32 cellular contexts compared by ENCODE assay signal in genomic region chr15:25366058-25366457, GRCh38.
DNase-seq lines count a peak whose midpoint lies in the region; ATAC-seq, FAIRE-seq and TF ChIP-seq lines count a peak whose summit lies in the region.
"Had no signal": no experiment of that assay in that cellular context is flagged by ENCODE, and none has a peak within 500 bp of the region (broad histone marks: within the 10 kb centered on the region; RNA-seq: fewer than 3 reads in every experiment).

No MANE protein-coding gene starts in this region.

- BruUV-seq in PC-3 (replicated peaks; lab: Mats Ljungman, UMichigan) (no TSS peak), K562 (replicated peaks; lab: Mats Ljungman, UMichigan) (no TSS peak)

- no peak for TF ChIP-seq CTCF in PC-3 (conservative IDR thresholded peaks at IDR 0.05; ENCODE audit: low read depth, low read length)
- no peak for TF ChIP-seq CTCF in K562 (IDR thresholded peaks at IDR 0.05 in 2 of 3, conservative IDR thresholded peaks at IDR 0.05 in 1 of 3; ENCODE audit: insufficient read depth in 2 of 3, low read depth in 1 of 3, low read length in 3 of 3)

- H3K36me3 Mint-ChIP-seq in activated T-cell treated with anti-CD3 and anti-CD28 coated beads, Interleukin-2, amount 50 U/mL, for 72 hours (ENCODE audit: insufficient read depth in 2 of 2): peaks cover 2 to 28% of the 10 kb centered on the region in 2 donors

- FAIRE-seq in K562 (lab: Jason Lieb, UNC): peak; percentile 58
- FAIRE-seq: endometrium, H54, RCC 7860, urothelium cell line had no signal

- intact Hi-C loops in PC-3 (cut with micrococcal nuclease): loop anchor here (1.0 to 5.0 kb wide), 2 partner anchors 41 to 70 kb away; no protein-coding TSS in a partner anchor
- intact Hi-C loops in K562 (cut with micrococcal nuclease): no loop called here

- H3K79me2 ChIP-seq in PC-3 (ENCODE audit: low read length): peaks cover 69% of the 10 kb centered on the region
- peaks cover 71% of the 10 kb centered on the region for H3K79me2 ChIP-seq in K562 (ENCODE audit: control insufficient read depth, insufficient read depth, low read length)

- no peak for TF ChIP-seq POLR2A in K562 (conservative IDR thresholded peaks at IDR 0.05)

- H3K27me3 Mint-ChIP-seq in activated T-cell treated with anti-CD3 and anti-CD28 coated beads, Interleukin-2, amount 50 U/mL, for 72 hours (ENCODE audit: low read depth): no peaks in the 10 kb centered on the region
- no peaks in the 10 kb centered on the region for H3K27me3 Mint-ChIP-seq in stimulated activated naive CD8-positive, alpha-beta T cell treated with anti-CD3 and anti-CD28 coated beads, Interleukin-15, amount 100 ng/mL, for 72 hours
- H3K27me3 Mint-ChIP-seq: activated CD4-positive, alpha-beta T cell treated with anti-CD3 and anti-CD28 coated beads, Interleukin-2, amount 10 ng/mL, durations not matched to agents 24 days and 14 days had no signal

- peaks cover 16% of the 10 kb centered on the region; the same call in 1 of the 2 replicates for H3K36me3 ChIP-seq in PC-3 (ENCODE audit: low read depth, low read length)
- H3K36me3 ChIP-seq in K562 (ENCODE audit: control insufficient read depth, insufficient read depth, low read length): peaks cover 45% of the 10 kb centered on the region

- H3K9me1 ChIP-seq in K562 (ENCODE audit: control insufficient read depth, insufficient read depth, low read length): no peaks in the 10 kb centered on the region

- H3K9me3 ChIP-seq in PC-3 (ENCODE audit: low read length) (no peaks in the 10 kb centered on the region), K562 (replicated peaks; ENCODE audit: control insufficient read depth, insufficient read depth, low read depth, low read length) (no peaks in the 10 kb centered on the region)
- H3K9me3 ChIP-seq: adrenal gland, BE2C, esophagus muscularis mucosa, heart left ventricle, stomach had no signal

- H3K27me3 ChIP-seq in PC-3 (ENCODE audit: low read length) (no peaks in the 10 kb centered on the region), K562 (ENCODE audit: control insufficient read depth in 2 of 2, insufficient read depth in 2 of 2, low read length in 2 of 2) (no peaks in the 10 kb centered on the region)
- H3K27me3 ChIP-seq: adrenal gland, BE2C, esophagus muscularis mucosa, heart left ventricle, stomach had no signal

- H3K4me1 Mint-ChIP-seq in activated T-cell treated with anti-CD3 and anti-CD28 coated beads, Interleukin-2, amount 50 U/mL, for 72 hours (ENCODE audit: low read depth): peaks cover 16% of the 10 kb centered on the region
- H3K4me1 Mint-ChIP-seq in stimulated activated naive CD8-positive, alpha-beta T cell treated with anti-CD3 and anti-CD28 coated beads, Interleukin-15, amount 100 ng/mL, for 72 hours: peaks cover 10% of the 10 kb centered on the region

- peak; percentile 42 to 50 for ATAC-seq in activated T-cell treated with anti-CD3 and anti-CD28 coated beads, Interleukin-2, amount 50 U/mL, for 72 hours (replicated peaks in 1 of 2)
- ATAC-seq in PC-3: peak; percentile 93
- no peak for ATAC-seq in K562
- ATAC-seq in stimulated activated naive CD8-positive, alpha-beta T cell treated with anti-CD3 and anti-CD28 coated beads, Interleukin-15, amount 100 ng/mL, for 72 hours: peak; percentile 65
- no peak for ATAC-seq in HG02642 (IDR thresholded peaks at IDR 0.05; ENCODE audit: poor library complexity, unreplicated experiment)
- ATAC-seq: heart left ventricle, right cardiac atrium had no signal

- H3K27ac ChIP-seq in PC-3 (ENCODE audit: low read length) (peak overlapping the region; percentile 47), K562 (ENCODE audit: extremely low read depth, low read depth, low read length) (no peak overlapping the region; the same call in 2 of the 3 replicates)
- H3K27ac ChIP-seq: adrenal gland, esophagus muscularis mucosa, stomach had no signal

- no peaks in the 10 kb centered on the region for H3K9me2 ChIP-seq in PC-3 (replicated peaks; ENCODE audit: low read length)

- H4K20me1 ChIP-seq in PC-3 (ENCODE audit: low read length): peaks cover 15% of the 10 kb centered on the region
- no peaks in the 10 kb centered on the region; the same call in 1 of the 2 replicates for H4K20me1 ChIP-seq in K562 (replicated peaks; ENCODE audit: control insufficient read depth, insufficient read depth, low read length)

- DNase-seq in activated T-cell treated with anti-CD3 and anti-CD28 coated beads, Interleukin-2, amount 50 U/mL, for 72 hours: no peak
- DNase-seq in activated T-cell treated with anti-CD3 and anti-CD28 coated beads, Interleukin-2, amount 50 U/mL, for 48 hours: no peak
- DNase-seq in PC-3: peak; percentile 50
- no peak for DNase-seq in K562 (ENCODE audit: extremely low read depth in 1 of 4, low spot score in 3 of 4)
- DNase-seq in stimulated activated naive CD8-positive, alpha-beta T cell treated with anti-CD3 and anti-CD28 coated beads, Interleukin-15, amount 100 ng/mL, for 72 hours: no peak
- no peak for DNase-seq in stimulated activated CD4-positive, alpha-beta T cell treated with anti-CD3 and anti-CD28 coated beads, Interleukin-1b, Interleukin-23, amount 100 ng/mL, for 48 hours
- DNase-seq: ACHN; activated CD4-positive, alpha-beta T cell treated with anti-CD3 and anti-CD28 coated beads, Interleukin-2, amount 10 ng/mL, durations not matched to agents 24 days and 14 days; activated effector memory CD4-positive, alpha-beta T cell treated with Interleukin-2 at 50 U/mL for 16 hours; adrenal gland; BE2C; cerebellar nuclear complex; dermis blood vessel endothelial cell; DMS 273 treated with DMSO at 0.1 percent for 48 hours; foreskin fibroblast; heart left ventricle; Kasumi-1; MV-4-11; NCI-H1436 treated with DMSO at 0.1 percent for 48 hours; NCI-H345; NCI-H69; right cardiac atrium; SIG-M5; stomach; T-helper 9 cell had no signal

- peaks cover 2% of the 10 kb centered on the region in 2 donors for H3K9me3 Mint-ChIP-seq in activated T-cell treated with anti-CD3 and anti-CD28 coated beads, Interleukin-2, amount 50 U/mL, for 72 hours
- H3K9me3 Mint-ChIP-seq in stimulated activated naive CD8-positive, alpha-beta T cell treated with anti-CD3 and anti-CD28 coated beads, Interleukin-15, amount 100 ng/mL, for 72 hours: peaks cover 0 to 6% of the 10 kb centered on the region in 2 donors

- peak overlapping the region in 1 of 2 donors; percentile 21 for H3K4me3 Mint-ChIP-seq in activated T-cell treated with anti-CD3 and anti-CD28 coated beads, Interleukin-2, amount 50 U/mL, for 72 hours
- no peak overlapping the region for H3K4me3 Mint-ChIP-seq in stimulated activated naive CD8-positive, alpha-beta T cell treated with anti-CD3 and anti-CD28 coated beads, Interleukin-15, amount 100 ng/mL, for 72 hours

- no peak overlapping the region for H2AFZ ChIP-seq in PC-3 (ENCODE audit: low read length)
- no peak overlapping the region for H2AFZ ChIP-seq in K562 (ENCODE audit: low read depth, low read length)

- TF ChIP-seq EP300 in K562 (IDR thresholded peaks at IDR 0.05; ENCODE audit: low read length): no peak

- no peak for TF ChIP-seq RAD21 in K562 (CRISPR knock-in tag; conservative IDR thresholded peaks at IDR 0.05 in 1 of 2, IDR thresholded peaks at IDR 0.05 in 1 of 2)

- H3K4me3 ChIP-seq in PC-3 (ENCODE audit: low read length) (no peak overlapping the region), K562 (no peak overlapping the region)
- H3K4me3 ChIP-seq: adrenal gland, esophagus muscularis mucosa, heart left ventricle, smooth muscle cell, stomach had no signal

- POLR2A ChIA-PET in PC-3 (lab: Charles Lee; ENCODE audit: unreplicated experiment) (no interaction called here), K562 (lab: Yijun Ruan, JAX) (no interaction called here)

- WGBS in K562 (ENCODE audit: insufficient coverage, low coverage, missing lambda C conversion rate): 88% methylated on average over 1 of the region's 1 CpG

- CTCF ChIA-PET in PC-3 (lab: Charles Lee): no interaction called here
- CTCF ChIA-PET in K562 (lab: Yijun Ruan, JAX; ENCODE audit: low intra/inter-chr PET ratio): no interaction called here

- H3K27ac Mint-ChIP-seq in activated T-cell treated with anti-CD3 and anti-CD28 coated beads, Interleukin-2, amount 50 U/mL, for 72 hours: peak overlapping the region; percentile 63
- H3K27ac Mint-ChIP-seq in stimulated activated naive CD8-positive, alpha-beta T cell treated with anti-CD3 and anti-CD28 coated beads, Interleukin-15, amount 100 ng/mL, for 72 hours: no peak overlapping the region

- in situ Hi-C loops in K562 (cut with MboI): no loop called here

- H3K4me2 ChIP-seq in PC-3 (ENCODE audit: low read length) (peak overlapping the region; percentile 25), K562 (ENCODE audit: insufficient read depth, low read length) (no peak overlapping the region)
- H3K4me2 ChIP-seq: smooth muscle cell had no signal

- H3K4me1 ChIP-seq in PC-3 (ENCODE audit: insufficient read depth, low read length) (peaks cover 12% of the 10 kb centered on the region), K562 (replicated peaks in 1 of 2; ENCODE audit: control insufficient read depth in 2 of 2, insufficient read depth in 2 of 2, low read length in 2 of 2) (no peaks in the 10 kb centered on the region; a peak in 1 of 5 replicates)
- H3K4me1 ChIP-seq: BE2C had no signal

- H3F3A ChIP-seq in PC-3 (ENCODE audit: low read length, unreplicated experiment): peaks cover 5% of the 10 kb centered on the region

- H3K9ac ChIP-seq in PC-3 (ENCODE audit: low read length) (no peak overlapping the region), K562 (ENCODE audit: insufficient read depth in 1 of 2, low read depth in 2 of 2, low read length in 2 of 2) (no peak overlapping the region)

TF ChIP-seq in K562, 482 proteins besides CTCF, POLR2A, EP300 and RAD21:
- TF ChIP-seq GATAD2B (IDR thresholded peaks at IDR 0.05; ENCODE audit: borderline replicate concordance) (no peak), IRF1 (CRISPR knock-in tag; IDR thresholded peaks at IDR 0.05; ENCODE audit: borderline replicate concordance) (no peak), CBFA2T3 (IDR thresholded peaks at IDR 0.05) (no peak), CEBPG (CRISPR knock-in tag; IDR thresholded peaks at IDR 0.05) (no peak), CEBPG (tag; conservative IDR thresholded peaks at IDR 0.05 in 1 of 2, IDR thresholded peaks at IDR 0.05 in 1 of 2) (no peak), KAT7 (CRISPR knock-in tag; IDR thresholded peaks at IDR 0.05; ENCODE audit: borderline replicate concordance) (no peak)

Comparison
In these comparisons a context has a peak if more than half of its experiments do, and no peak if none do; other contexts are left out.
1. ATAC-seq: peak in activated T-cell treated with anti-CD3 and anti-CD28 coated beads, Interleukin-2, amount 50 U/mL, for 72 hours (2 of 2), PC-3 (single experiment) and stimulated activated naive CD8-positive, alpha-beta T cell treated with anti-CD3 and anti-CD28 coated beads, Interleukin-15, amount 100 ng/mL, for 72 hours (single experiment); none in K562 (single experiment) and HG02642 (single experiment).